9 cellular contexts compared by ENCODE assay signal in genomic region chr1:16226495-16227179, GRCh38. TPM values are rescaled to one million over a fixed set of nuclear protein-coding genes. Genes with fewer than 3 reads are reported as not detected.
DNase-seq lines count a peak whose midpoint lies in the region; ATAC-seq and TF ChIP-seq lines count a peak whose summit lies in the region.
"Had no signal": no experiment of that assay in that cellular context is flagged by ENCODE, and none has a peak within 500 bp of the region (broad histone marks: within the 10 kb centered on the region; RNA-seq: fewer than 3 reads in every experiment).

No MANE protein-coding gene starts in this region.

- WGBS in transverse colon (ENCODE audit: low coverage in 1 of 2), 2 donors: 31% methylated on average over 38 of the region's 46 CpGs; no CpG with 5 or more reads in 1 of the 2 donors

- no peak overlapping the region for H3K27ac ChIP-seq in transverse colon

- H3K36me3 ChIP-seq in transverse colon: no peaks in the 10 kb centered on the region

- intact Hi-C loops in transverse colon (cut with DNase I; ENCODE audit: low total_unique reads): loop anchor here (1.0 kb wide), 1 partner anchor 24 kb away; no protein-coding TSS in a partner anchor

- peaks cover 25% of the 10 kb centered on the region for H3K27me3 ChIP-seq in transverse colon

- TF ChIP-seq CTCF in fibroblast of villous mesenchyme (IDR thresholded peaks at IDR 0.05; ENCODE audit: insufficient read depth, low read depth, low read length) (no peak), transverse colon (IDR thresholded peaks at IDR 0.05) (no peak)

- no peak for TF ChIP-seq POLR2A in transverse colon (IDR thresholded peaks at IDR 0.05)

- TF ChIP-seq EP300 in transverse colon (IDR thresholded peaks at IDR 0.05; ENCODE audit: low read depth): no peak

- peaks cover 0 to 16% (median 4%) of the 10 kb centered on the region in 4 donors for H3K4me1 ChIP-seq in transverse colon

- H3K4me3 ChIP-seq in fibroblast of villous mesenchyme (ENCODE audit: low read depth, low read length) (peak overlapping the region; percentile 43), transverse colon (peak overlapping the region in 2 of 4 donors; percentile 8 to 39)

- ATAC-seq in GM21526 (IDR thresholded peaks at IDR 0.05; ENCODE audit: low FRiP score, unreplicated experiment): no peak

- H3K9me3 ChIP-seq in transverse colon: no peaks in the 10 kb centered on the region

- peak; percentile 17 to 59 for DNase-seq in NCI-H526 (lab: John Stamatoyannopoulos, UW)
- no peak for DNase-seq in NCI-H526 treated with DMSO at 0.1 percent for 48 hours (lab: John Stamatoyannopoulos, UW)
- DNase-seq in fibroblast of villous mesenchyme (ENCODE audit: low read depth): peak; percentile 46
- DNase-seq in mucosa of gallbladder (ENCODE audit: low spot score): peak; percentile 62
- DNase-seq in transverse colon: peak; percentile 58
- DNase-seq in GF-D8 (lab: John Stamatoyannopoulos, UW): no peak
- no peak for DNase-seq in middle frontal gyrus (ENCODE audit: extremely low spot score, low spot score)
- DNase-seq: activated gamma-delta T cell had no signal

- in situ Hi-C loops in transverse colon (cut with MboI; ENCODE audit: low pct_ligation_motif_present in 1 of 4, low pct_unique_long_range_greater_than_20kb in 1 of 4, low sequenced_read_pairs in 3 of 4): no loop called here

RNA-seq across cellular contexts. Expression of gene CPLANE2, which starts 10.3 kb away (rescaled TPM):
- total RNA-seq in fibroblast of villous mesenchyme (13.0 and 15.1 TPM in 2 replicates), mucosa of gallbladder (20.6 TPM), transverse colon (10 to 100 TPM in 1 of 4 donors, 1 to 10 TPM in 2, under 1 TPM in 1; 0.60 to 12.3 (median 4.3) TPM)

RNA-seq across cellular contexts. Expression of gene ARHGEF19, which starts 14.2 kb away (rescaled TPM):
- 9.9 and 11.6 TPM in 2 replicates for total RNA-seq in fibroblast of villous mesenchyme
- total RNA-seq in mucosa of gallbladder: 6.4 TPM
- 10 to 100 TPM in 2 of 4 donors, 1 to 10 TPM in 2; 5.7 to 46.8 (median 10.8) TPM for total RNA-seq in transverse colon

Comparison
In these comparisons a context has a peak if more than half of its experiments do, and no peak if none do; other contexts are left out.
1. DNase-seq: peak in NCI-H526 (2 of 2), fibroblast of villous mesenchyme (single experiment), mucosa of gallbladder (single experiment) and transverse colon (single experiment); none in NCI-H526 treated with DMSO at 0.1 percent for 48 hours (single experiment), GF-D8 (single experiment) and middle frontal gyrus (single experiment).